ENCODE assay signal across 11 cellular contexts in the genomic region with DNA sequence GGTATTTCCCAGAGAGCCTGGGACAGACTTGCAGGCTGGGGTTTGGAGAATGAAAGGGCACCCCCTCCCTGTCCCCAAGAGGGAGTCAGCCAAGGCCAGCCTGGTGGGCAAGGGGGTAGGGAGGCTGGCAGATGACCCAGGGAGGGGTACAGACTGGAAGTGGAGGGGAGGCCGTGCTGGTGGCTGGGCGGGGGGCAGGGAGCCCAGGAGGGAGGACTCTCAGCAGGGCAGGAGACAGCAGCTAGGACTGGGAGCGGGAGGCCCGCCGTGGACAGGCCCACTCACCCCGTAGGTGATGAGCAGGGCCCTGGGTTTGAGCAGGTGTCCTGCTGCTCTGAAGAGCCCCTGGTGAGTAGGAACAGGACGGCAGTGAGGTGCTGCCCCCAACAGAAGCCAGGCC. TPM values are rescaled to one million over a fixed set of nuclear protein-coding genes. Genes with fewer than 3 reads are reported as not detected.
A peak's percentile ranks its signal among the peaks of the same experiment; 100 is the strongest.
DNase-seq lines count a peak whose midpoint lies in the region; ATAC-seq, FAIRE-seq and TF ChIP-seq lines count a peak whose summit lies in the region.
"Had no signal": no experiment of that assay in that cellular context is flagged by ENCODE, and none has a peak within 500 bp of the region (broad histone marks: within the 10 kb centered on the region; RNA-seq: fewer than 3 reads in every experiment).

No MANE protein-coding gene starts in this region.

- no peak overlapping the region for H2AFZ ChIP-seq in H9 (ENCODE audit: low read length)

- no peak overlapping the region for H3K14ac ChIP-seq in H9 (ENCODE audit: insufficient read depth, low read length)

- H3K27ac Mint-ChIP-seq in H9, result no peak overlapping the region; a peak in 1 of 7 replicates
- no peak overlapping the region for H3K27ac Mint-ChIP-seq in activated naive CD8-positive, alpha-beta T cell
- no peak overlapping the region for H3K27ac Mint-ChIP-seq in memory B cell

- H3K79me1 ChIP-seq in H9 (ENCODE audit: insufficient read depth, low read depth, low read length, poor library complexity, severe bottlenecking), result no peaks in the 10 kb centered on the region

- 83% methylated on average over 6 of the region's 7 CpGs for WGBS in A549 (ENCODE audit: missing lambda C conversion rate)
- no CpG with 5 or more reads among the region's 7 CpGs for WGBS in H9 (ENCODE audit: extremely low coverage, insufficient read length, low lambda C conversion rate)

- peaks cover 11 to 30% of the 10 kb centered on the region in 2 experiments for H3K4me1 Mint-ChIP-seq in H9
- H3K4me1 Mint-ChIP-seq in activated naive CD8-positive, alpha-beta T cell (ENCODE audit: low read depth), result peaks cover 7% of the 10 kb centered on the region
- peaks cover 13% of the 10 kb centered on the region for H3K4me1 Mint-ChIP-seq in memory B cell

- no peak for TF ChIP-seq RAD21 in A549 (conservative IDR thresholded peaks at IDR 0.05 in 1 of 2, IDR thresholded peaks at IDR 0.05 in 1 of 2)

- H2BK20ac ChIP-seq in H9 (ENCODE audit: low read depth, low read length, poor library complexity, severe bottlenecking), result no peak overlapping the region

- TF ChIP-seq CTCF in A549 (IDR thresholded peaks at IDR 0.05), result no peak
- no peak for TF ChIP-seq CTCF in H9 (conservative IDR thresholded peaks at IDR 0.05)

- no peak overlapping the region for H2BK120ac ChIP-seq in H9 (ENCODE audit: low read depth, low read length, poor library complexity, severe bottlenecking)

- no peak overlapping the region for H3K23ac ChIP-seq in H9 (ENCODE audit: insufficient read length, low read depth, low read length)

- POLR2A ChIA-PET in A549 (lab: Yijun Ruan, JAX), result no interaction called here

- H3K27me3 ChIP-seq in H9 (ENCODE audit: insufficient read depth, low read length), result no peaks in the 10 kb centered on the region

- H4K20me1 ChIP-seq in H9 (ENCODE audit: control insufficient read depth, insufficient read depth, insufficient read length), result no peaks in the 10 kb centered on the region

- H3K4me3 ChIP-seq in A549, result peak overlapping the region; percentile 78

- CTCF ChIA-PET in A549 (lab: Yijun Ruan, JAX), result interaction anchor here (1.0 to 1.8 kb wide), 2 partner anchors 13 to 41 kb away, joined by 4 read pairs; no protein-coding TSS in a partner anchor

- H3K4me2 ChIP-seq in A549 (peak overlapping the region; percentile 78), H9 (ENCODE audit: insufficient read depth, insufficient read length, low read length) (no peak overlapping the region)

- no peak for TF ChIP-seq POLR2A in A549 (IDR thresholded peaks at IDR 0.05; ENCODE audit: low read length)

- H3K9ac ChIP-seq in H9 (ENCODE audit: extremely low read depth, insufficient read length, low read length), result no peak overlapping the region

- H3K23me2 ChIP-seq in H9 (ENCODE audit: insufficient read length, low read depth, low read length, poor library complexity, severe bottlenecking), result peaks cover 15% of the 10 kb centered on the region

- H3K27ac ChIP-seq in A549, result peak overlapping the region in 1 of 2 experiments; percentile 91; a peak in 3 of 6 replicates
- no peak overlapping the region for H3K27ac ChIP-seq in H9 (ENCODE audit: insufficient read length, low read depth, low read length)

- no peak overlapping the region for H2BK15ac ChIP-seq in H9 (ENCODE audit: low read depth, low read length)

- no peak overlapping the region for H2BK5ac ChIP-seq in H9 (ENCODE audit: insufficient read length, low read length)

- H4K5ac ChIP-seq in H9 (ENCODE audit: insufficient read length, low read depth, low read length), result no peak overlapping the region

- no peak overlapping the region for H3T11ph ChIP-seq in H9 (ENCODE audit: low read length)

- H2BK12ac ChIP-seq in H9 (ENCODE audit: insufficient read length, low read depth, low read length), result no peak overlapping the region

- peak overlapping the region; percentile 73 to 82; a peak in 4 of 5 replicates for H3K4me3 Mint-ChIP-seq in H9
- peak overlapping the region; percentile 68 for H3K4me3 Mint-ChIP-seq in activated naive CD8-positive, alpha-beta T cell
- H3K4me3 Mint-ChIP-seq in memory B cell, result peak overlapping the region; percentile 82

- H3K27me3 Mint-ChIP-seq in H9 (ENCODE audit: low read depth) (peaks cover 2% of the 10 kb centered on the region; the same call in 1 of the 2 replicates), memory B cell (peaks cover 3% of the 10 kb centered on the region)
- no peaks in the 10 kb centered on the region for H3K27me3 Mint-ChIP-seq in activated naive CD8-positive, alpha-beta T cell

- H3K79me2 ChIP-seq in H9 (ENCODE audit: insufficient read depth, low read length), result peaks cover 2% of the 10 kb centered on the region; the same call in 1 of the 2 replicates

- ATAC-seq in A549 (no peak), memory B cell (ENCODE audit: low read depth) (no peak), GM19035 (IDR thresholded peaks at IDR 0.05; ENCODE audit: unreplicated experiment) (no peak)

- H3K4me1 ChIP-seq in A549 (peaks cover 30% of the 10 kb centered on the region), H9 (ENCODE audit: insufficient read depth, low read length) (no peaks in the 10 kb centered on the region; the same call in 1 of the 2 replicates)

- H3K36me3 Mint-ChIP-seq in H9 (ENCODE audit: insufficient read depth in 1 of 3, low read depth in 3 of 3), result peaks cover 0 to 6% (median 1%) of the 10 kb centered on the region in 3 experiments; a peak in 4 of 7 replicates
- H3K36me3 Mint-ChIP-seq in activated naive CD8-positive, alpha-beta T cell, result no peaks in the 10 kb centered on the region
- no peaks in the 10 kb centered on the region for H3K36me3 Mint-ChIP-seq in memory B cell

- DNase-seq in A549 (ENCODE audit: low read depth in 1 of 2, low spot score in 1 of 2), result no peak
- no peak for DNase-seq in H9
- no peak for DNase-seq in memory B cell (ENCODE audit: low spot score in 2 of 2)
- no peak for DNase-seq in NCI-H446 (lab: John Stamatoyannopoulos, UW)
- DNase-seq in LoVo (ENCODE audit: low spot score), result no peak
- no peak for DNase-seq in RKO (ENCODE audit: low spot score)
- DNase-seq: GDM1 had no signal

- H3K9me3 Mint-ChIP-seq in H9 (peaks cover 3% of the 10 kb centered on the region in 2 experiments; a peak in 2 of 5 replicates), memory B cell (no peaks in the 10 kb centered on the region)
- no peaks in the 10 kb centered on the region for H3K9me3 Mint-ChIP-seq in activated naive CD8-positive, alpha-beta T cell (ENCODE audit: low read depth)

- no peak for TF ChIP-seq EP300 in A549 (IDR thresholded peaks at IDR 0.05)

- no peak overlapping the region for H3K4ac ChIP-seq in H9 (ENCODE audit: low read depth, low read length)

- no peak overlapping the region for H3K56ac ChIP-seq in H9 (ENCODE audit: insufficient read length, low read depth, low read length)

- no peak for FAIRE-seq in A549 (lab: Jason Lieb, UNC)
- FAIRE-seq: endometrium, TTC549 had no signal

- H2AK5ac ChIP-seq in H9 (ENCODE audit: insufficient read length, low read length), result no peak overlapping the region

- no peak overlapping the region for H4K8ac ChIP-seq in H9 (replicated peaks; ENCODE audit: insufficient read length, low read depth, low read length)

- no peak overlapping the region for H3K18ac ChIP-seq in H9 (ENCODE audit: insufficient read length, low read depth, low read length)

- H3K9me3 ChIP-seq in A549 (no peaks in the 10 kb centered on the region), H9 (ENCODE audit: control insufficient read depth, low read depth, low read length) (no peaks in the 10 kb centered on the region)

- no peak overlapping the region for H4K91ac ChIP-seq in H9 (ENCODE audit: insufficient read length, low read depth, low read length)

TF ChIP-seq in A549, 52 proteins besides CTCF, POLR2A, EP300 and RAD21 (continues in another document):
- no peak for TF ChIP-seq ATOH8 (CRISPR knock-in tag; IDR thresholded peaks at IDR 0.05; ENCODE audit: low read depth)

RNA-seq across cellular contexts. Expression of gene METTL26, which starts 1.1 kb away (rescaled TPM):
- polyA plus RNA-seq in A549 (2011; rRNA removed) (44.2 and 47.2 TPM in 2 replicates), A549 (2017; fragmentation: RNase III; extraction: RNeasy Plus Mini Kit Qiagen cat#74134 plus additional on column Dnase treatment) (78.3 to 83.6 TPM (median 80.3 TPM) in 3 replicates)
- 172 and 227 TPM in 2 replicates for polyA plus RNA-seq in A549 (2012; cell fraction: cytosol; rRNA removed)
- polyA plus RNA-seq in A549 (2012; cell fraction: nucleus; rRNA removed), result 135 and 259 TPM in 2 replicates
- polyA minus RNA-seq in A549 (2011; rRNA and poly(A)+ RNA removed), result 24.2 and 30.7 TPM in 2 replicates
- 108 and 109 TPM in 2 replicates for total RNA-seq in H9 (2021)

RNA-seq across cellular contexts. Expression of gene WFIKKN1, which starts 4.2 kb away (rescaled TPM):
- polyA plus RNA-seq in A549 (2011; rRNA removed), result 0.05 TPM in 1 of 2 replicates, not detected in the other
- polyA plus RNA-seq in A549 (2012; cell fraction: cytosol; rRNA removed), result 0.13 TPM in 2 replicates
- polyA plus RNA-seq in A549 (2012; cell fraction: nucleus; rRNA removed), result 0.67 and 1.1 TPM in 2 replicates
- polyA plus RNA-seq in A549 (2017; fragmentation: RNase III; extraction: RNeasy Plus Mini Kit Qiagen cat#74134 plus additional on column Dnase treatment), result 0.15 to 0.23 TPM (median 0.17 TPM) in 3 replicates
- 0.05 TPM in 1 of 2 replicates, not detected in the other for polyA minus RNA-seq in A549 (2011; rRNA and poly(A)+ RNA removed)
- total RNA-seq in H9 (2021), result 8.3 and 8.7 TPM in 2 replicates

RNA-seq across cellular contexts. Expression of gene MCRIP2, which starts 6.6 kb away (rescaled TPM):
- polyA plus RNA-seq in A549 (2011; rRNA removed) (10.7 and 12.9 TPM in 2 replicates), A549 (2017; fragmentation: RNase III; extraction: RNeasy Plus Mini Kit Qiagen cat#74134 plus additional on column Dnase treatment) (20.3 to 21.3 TPM (median 21.3 TPM) in 3 replicates)
- polyA plus RNA-seq in A549 (2012; cell fraction: cytosol; rRNA removed), result 55.0 and 61.1 TPM in 2 replicates
- polyA plus RNA-seq in A549 (2012; cell fraction: nucleus; rRNA removed), result 68.5 and 70.2 TPM in 2 replicates
- 2.0 TPM in 2 replicates for polyA minus RNA-seq in A549 (2011; rRNA and poly(A)+ RNA removed)
- total RNA-seq in H9 (2021), result 50.5 and 52.5 TPM in 2 replicates

RNA-seq across cellular contexts. Expression of gene WDR90, which starts 14.2 kb away (rescaled TPM):
- 6.5 and 7.3 TPM in 2 replicates for polyA plus RNA-seq in A549 (2011; rRNA removed)
- 27.7 and 34.5 TPM in 2 replicates for polyA plus RNA-seq in A549 (2012; cell fraction: cytosol; rRNA removed)
- polyA plus RNA-seq in A549 (2012; cell fraction: nucleus; rRNA removed), result 286 and 396 TPM in 2 replicates
- 28.1 to 31.4 TPM (median 30.7 TPM) in 3 replicates for polyA plus RNA-seq in A549 (2017; fragmentation: RNase III; extraction: RNeasy Plus Mini Kit Qiagen cat#74134 plus additional on column Dnase treatment)
- polyA minus RNA-seq in A549 (2011; rRNA and poly(A)+ RNA removed), result 4.8 and 8.1 TPM in 2 replicates
- total RNA-seq in H9 (2021), result 61.8 and 68.2 TPM in 2 replicates

RNA-seq across cellular contexts. Expression of gene RHOT2, which starts 32.9 kb away (rescaled TPM):
- polyA plus RNA-seq in A549 (2011; rRNA removed) (33.9 and 38.0 TPM in 2 replicates), A549 (2017; fragmentation: RNase III; extraction: RNeasy Plus Mini Kit Qiagen cat#74134 plus additional on column Dnase treatment) (74.0 to 83.5 TPM (median 83.1 TPM) in 3 replicates)
- 125 and 162 TPM in 2 replicates for polyA plus RNA-seq in A549 (2012; cell fraction: cytosol; rRNA removed)
- 953 and 1,278 TPM in 2 replicates for polyA plus RNA-seq in A549 (2012; cell fraction: nucleus; rRNA removed)
- 26.4 and 38.1 TPM in 2 replicates for polyA minus RNA-seq in A549 (2011; rRNA and poly(A)+ RNA removed)
- 206 and 210 TPM in 2 replicates for total RNA-seq in H9 (2021)
